In the genomic region with DNA sequence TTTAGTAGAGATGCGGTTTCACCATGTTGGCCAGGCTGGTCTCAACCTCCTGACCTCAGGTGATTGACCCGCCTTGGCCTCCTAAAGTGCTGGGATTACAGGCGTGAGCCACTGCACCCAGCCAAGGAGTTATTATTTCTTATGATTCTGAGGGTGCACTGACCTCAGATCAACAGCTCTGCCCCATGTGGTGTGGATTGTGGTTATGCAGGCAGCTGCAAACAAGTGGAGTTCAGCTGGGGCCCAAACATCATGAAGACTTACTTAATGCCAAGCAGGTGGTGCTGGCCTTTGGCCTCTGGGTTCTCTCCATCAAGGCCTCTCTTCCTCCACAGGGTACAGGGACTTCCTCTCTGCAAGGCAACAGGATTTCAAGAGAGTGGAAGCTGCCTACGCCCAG, we compare ENCODE assay signal across 1 cellular context.
TF ChIP-seq lines count a peak whose summit lies in the region.

No MANE protein-coding gene starts in this region.

TF ChIP-seq in GM23338, 12 proteins besides CTCF, POLR2A, EP300 and RAD21 (continued from another document):
- no peak for TF ChIP-seq REST (IDR thresholded peaks at IDR 0.05; ENCODE audit: unreplicated experiment)
- TF ChIP-seq JUNB (IDR thresholded peaks at IDR 0.05; ENCODE audit: unreplicated experiment): no peak
- no peak for TF ChIP-seq EZH2 (IDR thresholded peaks at IDR 0.05; ENCODE audit: low read depth, unreplicated experiment)
- TF ChIP-seq ZNF331 (CRISPR knock-in tag; IDR thresholded peaks at IDR 0.05; ENCODE audit: low read depth): no peak
- TF ChIP-seq ZNF114 (CRISPR knock-in tag; IDR thresholded peaks at IDR 0.05): no peak
- no peak for TF ChIP-seq EZH2phosphoT487 (IDR thresholded peaks at IDR 0.05; ENCODE audit: unreplicated experiment)
- TF ChIP-seq STAT1 (IDR thresholded peaks at IDR 0.05; ENCODE audit: unreplicated experiment): no peak
- TF ChIP-seq ETS1 (IDR thresholded peaks at IDR 0.05): no peak
- TF ChIP-seq CREB1 (CRISPR knock-in tag; IDR thresholded peaks at IDR 0.05; ENCODE audit: low read depth): no peak
- TF ChIP-seq POLR2AphosphoS5 (IDR thresholded peaks at IDR 0.05; ENCODE audit: low read depth): no peak
- no peak for TF ChIP-seq NANOG (IDR thresholded peaks at IDR 0.05; ENCODE audit: borderline replicate concordance)
